34 cellular contexts compared by ENCODE assay signal in the genomic region with DNA sequence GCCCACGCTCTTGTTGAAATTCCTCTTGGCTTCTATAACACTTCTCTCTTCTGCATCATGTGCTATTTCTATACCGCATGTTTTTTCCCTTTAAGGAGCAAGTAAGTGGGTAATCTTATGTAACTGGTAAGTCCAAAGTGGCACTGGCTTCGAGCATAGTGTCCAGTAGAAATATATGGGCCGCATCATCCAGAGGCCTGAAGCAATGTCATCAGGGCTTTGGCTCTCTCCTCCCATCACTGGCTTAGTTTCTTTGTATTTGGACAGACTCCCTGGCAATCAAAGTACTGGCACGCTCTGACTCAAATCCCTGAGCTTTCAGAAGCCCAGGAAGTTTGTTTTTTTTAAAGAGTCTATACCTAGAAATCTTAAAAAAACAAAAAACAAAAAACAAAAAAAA. TPM values are rescaled to one million over a fixed set of nuclear protein-coding genes. Genes with fewer than 3 reads are reported as not detected.
"Had no signal": no experiment of that assay in that cellular context is flagged by ENCODE, and none has a peak within 500 bp of the region (broad histone marks: within the 10 kb centered on the region; RNA-seq: fewer than 3 reads in every experiment).

No MANE protein-coding gene starts in this region.

- H3K36me3 ChIP-seq: breast epithelium, colonic mucosa, esophagus squamous epithelium, gastroesophageal sphincter, neural progenitor cell, thyroid gland had no signal

- ATAC-seq: gastroesophageal sphincter; left colon; natural killer cell; stimulated activated effector memory CD8-positive, alpha-beta T cell treated with anti-CD3 and anti-CD28 coated beads, Interleukin-12 subunit alpha, Interleukin-12 subunit beta, amount 100 ng/mL, for 72 hours had no signal

- H3K9me3 ChIP-seq: breast epithelium, colonic mucosa, esophagus squamous epithelium, gastroesophageal sphincter, psoas muscle, thyroid gland had no signal

- H3K4me1 ChIP-seq: breast epithelium, colonic mucosa, gastroesophageal sphincter, parathyroid adenoma, psoas muscle, thyroid gland had no signal

- H3K27ac ChIP-seq: breast epithelium, colonic mucosa, epithelial cell of prostate, esophagus squamous epithelium, gastroesophageal sphincter, neural progenitor cell, parathyroid adenoma, psoas muscle, skin epidermis, thyroid gland had no signal

- H3K4me3 ChIP-seq: breast epithelium, colonic mucosa, esophagus squamous epithelium, gastroesophageal sphincter, lung, neural progenitor cell, psoas muscle, skin epidermis, thyroid gland had no signal

- H3K27me3 ChIP-seq: breast epithelium, colonic mucosa, esophagus squamous epithelium, gastroesophageal sphincter, neural progenitor cell, thyroid gland had no signal

- DNase-seq: activated CD4-positive, alpha-beta memory T cell treated with anti-CD3 and anti-CD28 coated beads, Interleukin-2, amount 10 ng/mL, durations not matched to agents 7 days and 5 days; activated CD4-positive, alpha-beta T cell treated with anti-CD3 and anti-CD28 coated beads, Interleukin-2, amount 10 ng/mL, durations not matched to agents 24 days and 14 days; activated CD4-positive, CD25-positive, alpha-beta regulatory T cell treated with anti-CD3 and anti-CD28 coated beads, Interleukin-2, amount 50 U/mL, for 72 hours; activated CD8-positive, alpha-beta memory T cell treated with anti-CD3 and anti-CD28 coated beads, Interleukin-2, amount 50 U/mL, for 48 hours; activated gamma-delta T cell treated with Interleukin-2 at 50 U/mL for 16 hours; activated naive CD4-positive, alpha-beta T cell treated with anti-CD3 and anti-CD28 coated beads, Interleukin-2, amount 50 U/mL, for 16 hours; activated T-cell treated with anti-CD3 and anti-CD28 coated beads, Interleukin-2, amount 50 U/mL, for 24 hours; amniotic stem cell; colonic mucosa; effector CD8-positive, alpha-beta T cell; esophagus squamous epithelium; hippocampal formation; left colon; mesendoderm; natural killer cell; occipital lobe; psoas muscle; stimulated activated CD4-positive, alpha-beta T cell treated with anti-CD3 and anti-CD28 coated beads, Interleukin-12 subunit alpha, Interleukin-12 subunit beta, amount 100 ng/mL, for 4 hours; stimulated activated CD4-positive, alpha-beta T cell treated with anti-CD3 and anti-CD28 coated beads, Interleukin-4, amount 100 ng/mL, for 1 hour; substantia nigra; SW 1271; T1000; thyroid gland had no signal

RNA-seq across cellular contexts. Expression of a gene that starts 29.4 kb away (rescaled TPM):
- total RNA-seq: activated CD4-positive, alpha-beta T cell treated with anti-CD3 and anti-CD28 coated beads, Interleukin-2, amount 10 ng/mL, durations not matched to agents 24 days and 14 days; breast epithelium; colonic mucosa; dermis microvascular lymphatic vessel endothelial cell; esophagus squamous epithelium; fibroblast of villous mesenchyme; lung; natural killer cell; occipital lobe; psoas muscle; thyroid gland; ureter had no signal
